Comparison of ENCODE assay signal across 1 cellular context in genomic region chr9:91500509-91501011, GRCh38.
TF ChIP-seq lines count a peak whose summit lies in the region.

No MANE protein-coding gene starts in this region.

TF ChIP-seq in IMR-90, 13 proteins besides CTCF, POLR2A, EP300 and RAD21 (continued from another document):
- no peak for TF ChIP-seq CEBPB (IDR thresholded peaks at IDR 0.05; ENCODE audit: low read depth, low read length)
- TF ChIP-seq MXI1 (IDR thresholded peaks at IDR 0.05; ENCODE audit: borderline replicate concordance, low read depth, low read length) = no peak
- no peak for TF ChIP-seq MAZ (IDR thresholded peaks at IDR 0.05; ENCODE audit: borderline replicate concordance, low read depth, low read length)
- peak; percentile 46; the same call in 1 of the 2 replicates for TF ChIP-seq NFE2L2 (IDR thresholded peaks at IDR 0.05; ENCODE audit: low read depth, low read length)
- TF ChIP-seq MAFK (IDR thresholded peaks at IDR 0.05; ENCODE audit: low read depth, low read length) = peak; percentile 52
- TF ChIP-seq, protein P1, sequence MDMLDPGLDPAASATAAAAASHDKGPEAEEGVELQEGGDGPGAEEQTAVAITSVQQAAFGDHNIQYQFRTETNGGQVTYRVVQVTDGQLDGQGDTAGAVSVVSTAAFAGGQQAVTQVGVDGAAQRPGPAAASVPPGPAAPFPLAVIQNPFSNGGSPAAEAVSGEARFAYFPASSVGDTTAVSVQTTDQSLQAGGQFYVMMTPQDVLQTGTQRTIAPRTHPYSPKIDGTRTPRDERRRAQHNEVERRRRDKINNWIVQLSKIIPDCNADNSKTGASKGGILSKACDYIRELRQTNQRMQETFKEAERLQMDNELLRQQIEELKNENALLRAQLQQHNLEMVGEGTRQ (IDR thresholded peaks at IDR 0.05; ENCODE audit: low read depth, low read length) = no peak
- no peak for TF ChIP-seq RCOR1 (IDR thresholded peaks at IDR 0.05; ENCODE audit: insufficient replicate concordance, low read length)
- no peak; the same call in 1 of the 2 replicates for TF ChIP-seq BHLHE40 (IDR thresholded peaks at IDR 0.05; ENCODE audit: low read depth, low read length)
- 0 out of 2 replicates have a peak, but pooled peaks have one; percentile 2 for TF ChIP-seq SMC3 (IDR thresholded peaks at IDR 0.05; ENCODE audit: low read depth, low read length)
